26 cellular contexts compared by ENCODE assay signal in genomic region chr7:38112075-38112474, GRCh38.
"Had no signal": no experiment of that assay in that cellular context is flagged by ENCODE, and none has a peak within 500 bp of the region (broad histone marks: within the 10 kb centered on the region; RNA-seq: fewer than 3 reads in every experiment).

No MANE protein-coding gene starts in this region.

- H3K4me2 ChIP-seq: neural progenitor cell, smooth muscle cell had no signal

- FAIRE-seq: urothelium cell line had no signal

- ATAC-seq: natural killer cell; psoas muscle; right cardiac atrium; sciatic nerve; stimulated activated effector memory CD8-positive, alpha-beta T cell treated with anti-CD3 and anti-CD28 coated beads, Interleukin-12 subunit alpha, Interleukin-12 subunit beta, amount 100 ng/mL, for 72 hours; stimulated activated naive B cell treated with anti-CD40 and anti-IgM and Interleukin-4, amounts not matched to agents 10 μg/mL and 1 μg/mL and 100 μg/mL, for 72 hours had no signal

- H3K79me2 ChIP-seq: parathyroid adenoma had no signal

- H3K4me1 ChIP-seq: neural progenitor cell, parathyroid adenoma, psoas muscle, stomach, tibial nerve, upper lobe of left lung, vagina had no signal

- H3K4me3 ChIP-seq: neural progenitor cell, ovary, psoas muscle, skin epidermis, smooth muscle cell, stomach, thoracic aorta, thyroid gland, tibial nerve, upper lobe of left lung, vagina had no signal

- H2AFZ ChIP-seq: neural progenitor cell, parathyroid adenoma had no signal

- H3K36me3 ChIP-seq: neural progenitor cell, ovary, stomach, thoracic aorta, thyroid gland, tibial nerve, upper lobe of left lung, vagina had no signal

- H3K27me3 ChIP-seq: neural progenitor cell, ovary, stomach, thyroid gland, tibial nerve, upper lobe of left lung, vagina had no signal

- H3K9me3 ChIP-seq: ovary, psoas muscle, stomach, thoracic aorta, thyroid gland, tibial nerve, upper lobe of left lung, vagina had no signal

- DNase-seq: natural killer cell; occipital lobe; ovary; posterior cingulate gyrus; psoas muscle; right cardiac atrium; stimulated activated CD4-positive, alpha-beta T cell treated with anti-CD3 and anti-CD28 coated beads, Interleukin-15, amount 100 ng/mL, for 24 hours; stimulated activated CD4-positive, alpha-beta T cell treated with anti-CD3 and anti-CD28 coated beads, Interleukin-2, amount 100 ng/mL, for 24 hours; stimulated activated CD4-positive, alpha-beta T cell treated with anti-CD3 and anti-CD28 coated beads, Interleukin-2, amount 100 ng/mL, for 48 hours; stimulated activated CD4-positive, alpha-beta T cell treated with anti-CD3 and anti-CD28 coated beads, Interleukin-4, amount 100 ng/mL, for 24 hours; stimulated activated naive B cell treated with anti-CD40 and anti-IgM and Interleukin-4, amounts not matched to agents 10 μg/mL and 1 μg/mL and 100 μg/mL, for 72 hours; stimulated activated naive CD4-positive, alpha-beta T cell treated with Interleukin-2 at 50 U/mL for 16 hours; stomach; thyroid gland; trophoblast cell; upper lobe of left lung had no signal

- H3K27ac ChIP-seq: neural progenitor cell, ovary, parathyroid adenoma, psoas muscle, skin epidermis, stomach, thoracic aorta, thyroid gland, tibial nerve, upper lobe of left lung, vagina had no signal

- H3K9ac ChIP-seq: neural progenitor cell, parathyroid adenoma had no signal
